Comparison of ENCODE assay signal across 8 cellular contexts in genomic region chr2:200966770-200967169, GRCh38. TPM values are rescaled to one million over a fixed set of nuclear protein-coding genes. Genes with fewer than 3 reads are reported as not detected.
DNase-seq lines count a peak whose midpoint lies in the region; ATAC-seq and TF ChIP-seq lines count a peak whose summit lies in the region.

No MANE protein-coding gene starts in this region.

- POLR2A ChIA-PET in GM10248 (lab: Yijun Ruan, JAX) = interaction anchor here (0.6 to 1.1 kb wide), 2 partner anchors 102 to 149 kb away, joined by 3 to 4 read pairs; no protein-coding TSS in a partner anchor

- peak; percentile 35 for ATAC-seq in HG03095 (IDR thresholded peaks at IDR 0.05; ENCODE audit: unreplicated experiment)
- ATAC-seq in GM19023 (IDR thresholded peaks at IDR 0.05; ENCODE audit: unreplicated experiment) = no peak

- H3K4me1 Mint-ChIP-seq in activated naive CD4-positive, alpha-beta T cell treated with anti-CD3 and anti-CD28 coated beads, Interleukin-2, amount 10 ng/mL, durations not matched to agents 7 days and 5 days = peaks cover 53% of the 10 kb centered on the region

- 66% methylated on average over 4 of the region's 4 CpGs for WGBS in prostate gland
- 82 to 83% methylated on average over 4 of the region's 4 CpGs for WGBS in sigmoid colon, 2 donors

- H3K36me3 Mint-ChIP-seq in activated naive CD4-positive, alpha-beta T cell treated with anti-CD3 and anti-CD28 coated beads, Interleukin-2, amount 10 ng/mL, durations not matched to agents 7 days and 5 days = peaks cover 26% of the 10 kb centered on the region

- H3K9me3 ChIP-seq in prostate gland (no peaks in the 10 kb centered on the region), sigmoid colon (no peaks in the 10 kb centered on the region)

- TF ChIP-seq EP300 in sigmoid colon (IDR thresholded peaks at IDR 0.05) = no peak

- H3K36me3 ChIP-seq in prostate gland (no peaks in the 10 kb centered on the region), sigmoid colon (no peaks in the 10 kb centered on the region)

- DNase-seq in GM10248 (ENCODE audit: extremely low spot score) = peak; percentile 35
- DNase-seq in amniotic stem cell (lab: John Stamatoyannopoulos, UW) = peak; percentile 16
- peak; percentile 65 for DNase-seq in non-pigmented ciliary epithelial cell (ENCODE audit: low read depth)
- no peak for DNase-seq in prostate gland (ENCODE audit: low spot score)
- no peak for DNase-seq in sigmoid colon
- DNase-seq in activated naive CD4-positive, alpha-beta T cell treated with anti-CD3 and anti-CD28 coated beads, Interleukin-2, amount 10 ng/mL, durations not matched to agents 7 days and 5 days = no peak

- TF ChIP-seq CTCF in GM10248 (IDR thresholded peaks at IDR 0.05; ENCODE audit: control extremely low read depth, extremely low read depth, low read depth, missing control alignments) (no peak), prostate gland (IDR thresholded peaks at IDR 0.05) (no peak), sigmoid colon (IDR thresholded peaks at IDR 0.05) (no peak)

- intact Hi-C loops in prostate gland (cut with DNase I) (loop anchor here (10.0 kb wide), 1 partner anchor 188 kb away; no protein-coding TSS in a partner anchor), sigmoid colon (cut with DNase I) (loop anchor here (10.0 kb wide), 1 partner anchor 268 kb away; no protein-coding TSS in a partner anchor)

- CTCF ChIA-PET in GM10248 (lab: Yijun Ruan, JAX) = interaction anchor here (0.6 to 7.3 kb wide), 13 partner anchors 8 to 211 kb away, joined by 3 to 76 read pairs (median 4); no protein-coding TSS in a partner anchor
- CTCF ChIA-PET in activated naive CD4-positive, alpha-beta T cell treated with anti-CD3 and anti-CD28 coated beads, Interleukin-2, amount 10 ng/mL, durations not matched to agents 7 days and 5 days (lab: Charles Lee) = interaction anchor here (0.9 to 3.3 kb wide), 4 partner anchors 15 to 265 kb away, joined by 3 to 14 read pairs (median 6); no protein-coding TSS in a partner anchor

- H3K4me3 Mint-ChIP-seq in activated naive CD4-positive, alpha-beta T cell treated with anti-CD3 and anti-CD28 coated beads, Interleukin-2, amount 10 ng/mL, durations not matched to agents 7 days and 5 days = no peak overlapping the region

- no peaks in the 10 kb centered on the region for H3K9me3 Mint-ChIP-seq in activated naive CD4-positive, alpha-beta T cell treated with anti-CD3 and anti-CD28 coated beads, Interleukin-2, amount 10 ng/mL, durations not matched to agents 7 days and 5 days

- H3K4me3 ChIP-seq in prostate gland (no peak overlapping the region), sigmoid colon (no peak overlapping the region)

- H3K27me3 ChIP-seq in prostate gland (replicated peaks; ENCODE audit: insufficient read depth) (no peaks in the 10 kb centered on the region), sigmoid colon (no peaks in the 10 kb centered on the region)

- TF ChIP-seq POLR2A in prostate gland (IDR thresholded peaks at IDR 0.05) = no peak
- no peak for TF ChIP-seq POLR2A in sigmoid colon (IDR thresholded peaks at IDR 0.05)

- H3K4me1 ChIP-seq in prostate gland (replicated peaks) = no peaks in the 10 kb centered on the region
- peaks cover 0 to 20% (median 15%) of the 10 kb centered on the region in 4 donors for H3K4me1 ChIP-seq in sigmoid colon

- H3K27ac ChIP-seq in prostate gland = no peak overlapping the region
- H3K27ac ChIP-seq in sigmoid colon = no peak overlapping the region

- no peak overlapping the region for H3K27ac Mint-ChIP-seq in activated naive CD4-positive, alpha-beta T cell treated with anti-CD3 and anti-CD28 coated beads, Interleukin-2, amount 10 ng/mL, durations not matched to agents 7 days and 5 days

- no peaks in the 10 kb centered on the region for H3K27me3 Mint-ChIP-seq in activated naive CD4-positive, alpha-beta T cell treated with anti-CD3 and anti-CD28 coated beads, Interleukin-2, amount 10 ng/mL, durations not matched to agents 7 days and 5 days

RNA-seq across cellular contexts. Expression of gene ORC2, which starts 3.3 kb away (rescaled TPM):
- total RNA-seq in prostate gland (10 to 100 TPM; 21.9 to 32.1 TPM), sigmoid colon (10 to 100 TPM; 12.9 to 19.3 (median 15.7) TPM)
- 10 to 100 TPM in 1 of 3 donors, 1 to 10 TPM in 2; 3.6 to 12.9 (median 5.8) TPM for polyA plus RNA-seq in sigmoid colon

Comparison
In these comparisons a context has a peak if more than half of its experiments do, and no peak if none do; other contexts are left out.
1. DNase-seq: peak in GM10248 (single experiment), amniotic stem cell (single experiment) and non-pigmented ciliary epithelial cell (single experiment); none in prostate gland (single experiment), sigmoid colon (single experiment) and activated naive CD4-positive, alpha-beta T cell treated with anti-CD3 and anti-CD28 coated beads, Interleukin-2, amount 10 ng/mL, durations not matched to agents 7 days and 5 days (single experiment).